ENCODE assay signal across 1 cellular context in genomic region chr16:5033256-5034166, GRCh38.
TF ChIP-seq lines count a peak whose summit lies in the region.

TSS of gene NAGPA (minus strand) at chr16:5033935. CDS start at chr16:5033914, 21 bp downstream.

TF ChIP-seq in K562, 482 proteins besides CTCF, POLR2A, EP300 and RAD21 (continued from another document and continues in another):
- no peak for TF ChIP-seq PHB (CRISPR knock-in tag; IDR thresholded peaks at IDR 0.05)
- no peak for TF ChIP-seq BDP1 (IDR thresholded peaks at IDR 0.05; ENCODE audit: insufficient read depth, insufficient read length)
- no peak for TF ChIP-seq FOXJ3 (CRISPR knock-in tag; IDR thresholded peaks at IDR 0.05)
- TF ChIP-seq POLR2G (IDR thresholded peaks at IDR 0.05; ENCODE audit: low read depth, low read length), result peak; percentile 80
- TF ChIP-seq E2F3 (CRISPR knock-in tag; IDR thresholded peaks at IDR 0.05), result no peak
- no peak for TF ChIP-seq POLR2AphosphoS2 (IDR thresholded peaks at IDR 0.05; ENCODE audit: low read length)
- no peak for TF ChIP-seq ZBTB12 (CRISPR knock-in tag; IDR thresholded peaks at IDR 0.05)
- peak in 1 of 2 experiments; percentile 94 for TF ChIP-seq AFF1 (IDR thresholded peaks at IDR 0.05; ENCODE audit: low read depth in 1 of 2, partially characterized antibody in 2 of 2)
- no peak for TF ChIP-seq KDM1A (IDR thresholded peaks at IDR 0.05)
- TF ChIP-seq ZNF347 (CRISPR knock-in tag; IDR thresholded peaks at IDR 0.05; ENCODE audit: low read depth), result no peak
- 0 out of 2 replicates have a peak, but pooled peaks have one; percentile 37 for TF ChIP-seq TAF7 (tag; IDR thresholded peaks at IDR 0.05)
- TF ChIP-seq NFYB (IDR thresholded peaks at IDR 0.05; ENCODE audit: extremely low read depth, insufficient read length), result no peak
- no peak for TF ChIP-seq ZBTB7A (IDR thresholded peaks at IDR 0.05; ENCODE audit: borderline replicate concordance, control insufficient read depth, low read depth, low read length)
- no peak for TF ChIP-seq HMGXB4 (CRISPR knock-in tag; IDR thresholded peaks at IDR 0.05)
- no peak for TF ChIP-seq ZNF511 (CRISPR knock-in tag; IDR thresholded peaks at IDR 0.05)
- peak; percentile 80; the same call in 1 of the 2 replicates for TF ChIP-seq PHF8 (IDR thresholded peaks at IDR 0.05; ENCODE audit: borderline replicate concordance, low read length)
- TF ChIP-seq ZBTB8A (IDR thresholded peaks at IDR 0.05; ENCODE audit: partially characterized antibody), result no peak
- no peak for TF ChIP-seq ZNF780A (CRISPR knock-in tag; IDR thresholded peaks at IDR 0.05)
- no peak for TF ChIP-seq ZFP1 (CRISPR knock-in tag; IDR thresholded peaks at IDR 0.05)
- TF ChIP-seq ETV5 (CRISPR knock-in tag; IDR thresholded peaks at IDR 0.05; ENCODE audit: low read depth), result no peak
- TF ChIP-seq ZNF444 (CRISPR knock-in tag; IDR thresholded peaks at IDR 0.05), result no peak
- TF ChIP-seq GMEB1 (CRISPR knock-in tag; IDR thresholded peaks at IDR 0.05), result peak; percentile 42
- no peak for TF ChIP-seq PATZ1 (CRISPR knock-in tag; IDR thresholded peaks at IDR 0.05; ENCODE audit: borderline replicate concordance)
- TF ChIP-seq CCAR2 (IDR thresholded peaks at IDR 0.05; ENCODE audit: low read depth, low read length), result no peak
- no peak; the same call in 1 of the 2 replicates for TF ChIP-seq TFAP4 (CRISPR knock-in tag; IDR thresholded peaks at IDR 0.05; ENCODE audit: borderline replicate concordance)
- no peak; the same call in 1 of the 2 replicates for TF ChIP-seq ZNF282 (CRISPR knock-in tag; IDR thresholded peaks at IDR 0.05)
- no peak for TF ChIP-seq HINFP (tag; conservative IDR thresholded peaks at IDR 0.05; ENCODE audit: low read depth)
- no peak for TF ChIP-seq ETS2 (tag; IDR thresholded peaks at IDR 0.05; ENCODE audit: borderline replicate concordance, poor library complexity, severe bottlenecking)
- TF ChIP-seq MIER1 (IDR thresholded peaks at IDR 0.05; ENCODE audit: low read depth), result no peak
- TF ChIP-seq GABPB2 (CRISPR knock-in tag; conservative IDR thresholded peaks at IDR 0.05), result no peak
- TF ChIP-seq XRCC4 (IDR thresholded peaks at IDR 0.05; ENCODE audit: extremely low read depth, insufficient read depth, insufficient read length), result no peak
- TF ChIP-seq SMARCC2 (IDR thresholded peaks at IDR 0.05; ENCODE audit: low read depth), result no peak
- TF ChIP-seq ZZZ3 (IDR thresholded peaks at IDR 0.05), result no peak
- TF ChIP-seq FOXO4 (CRISPR knock-in tag; IDR thresholded peaks at IDR 0.05), result no peak
- no peak for TF ChIP-seq NR0B1 (IDR thresholded peaks at IDR 0.05; ENCODE audit: partially characterized antibody)
- TF ChIP-seq ZNF263 (CRISPR knock-in tag; IDR thresholded peaks at IDR 0.05; ENCODE audit: borderline replicate concordance), result peak; percentile 44; the same call in 1 of the 2 replicates
- no peak for TF ChIP-seq NCOR1 (IDR thresholded peaks at IDR 0.05)
- TF ChIP-seq ZNF232 (CRISPR knock-in tag; IDR thresholded peaks at IDR 0.05), result no peak
- no peak for TF ChIP-seq THAP7 (CRISPR knock-in tag; IDR thresholded peaks at IDR 0.05)
- no peak for TF ChIP-seq ELF2 (CRISPR knock-in tag; IDR thresholded peaks at IDR 0.05)
- no peak for TF ChIP-seq ZNF253 (CRISPR knock-in tag; conservative IDR thresholded peaks at IDR 0.05)
